In the genomic region with DNA sequence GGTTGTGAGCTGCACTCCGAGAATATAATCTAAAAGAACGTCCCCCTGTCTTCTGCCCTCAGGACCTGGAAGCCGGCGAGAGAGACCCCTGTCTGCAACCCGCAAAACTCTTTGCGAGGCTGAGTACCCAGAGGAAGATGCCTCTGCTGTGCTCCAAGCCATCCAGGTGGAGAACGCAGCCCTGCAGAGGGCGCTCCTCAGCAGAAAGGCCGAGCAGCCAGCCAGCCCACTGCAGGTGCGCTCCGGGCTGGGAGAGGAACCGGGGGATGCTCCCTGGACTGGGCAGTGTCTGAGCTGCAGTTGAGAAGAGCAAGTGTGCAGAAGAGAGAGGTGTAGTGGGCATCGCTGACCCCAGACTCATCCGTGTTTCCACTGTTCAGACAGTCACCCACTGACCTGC, we compare ENCODE assay signal across 11 cellular contexts.
DNase-seq lines count a peak whose midpoint lies in the region; ATAC-seq and TF ChIP-seq lines count a peak whose summit lies in the region.
"Had no signal": no experiment of that assay in that cellular context is flagged by ENCODE, and none has a peak within 500 bp of the region (broad histone marks: within the 10 kb centered on the region; RNA-seq: fewer than 3 reads in every experiment).

No MANE protein-coding gene starts in this region.

- H3K9ac ChIP-seq in SU-DHL-6 (ENCODE audit: low read length) = no peak overlapping the region

- no peaks in the 10 kb centered on the region for H3K79me2 ChIP-seq in SU-DHL-6 (ENCODE audit: insufficient read depth, low read length)

- no peak overlapping the region for H3K27ac ChIP-seq in SU-DHL-6 (ENCODE audit: low read depth, low read length)
- H3K27ac ChIP-seq: suprapubic skin had no signal

- H4K20me1 ChIP-seq in SU-DHL-6 (ENCODE audit: low read depth, low read length) = no peaks in the 10 kb centered on the region

- no peak overlapping the region for H3K4me2 ChIP-seq in SU-DHL-6 (ENCODE audit: low read depth, low read length, poor library complexity, severe bottlenecking)

- H3K9me2 ChIP-seq in SU-DHL-6 (replicated peaks; ENCODE audit: insufficient read depth, low read length) = no peaks in the 10 kb centered on the region

- no peak overlapping the region for H3K4me3 ChIP-seq in SU-DHL-6 (ENCODE audit: insufficient read depth, low read length, poor library complexity, severe bottlenecking)
- H3K4me3 ChIP-seq: suprapubic skin had no signal

- no peak overlapping the region for H2AFZ ChIP-seq in SU-DHL-6 (ENCODE audit: low read depth, low read length, severe bottlenecking)

- no peaks in the 10 kb centered on the region for H3K9me3 ChIP-seq in SU-DHL-6 (ENCODE audit: insufficient read depth, low read length)
- H3K9me3 ChIP-seq: suprapubic skin had no signal

- H3K27me3 ChIP-seq in SU-DHL-6 (ENCODE audit: low read length) = no peaks in the 10 kb centered on the region
- H3K27me3 ChIP-seq: suprapubic skin had no signal

- DNase-seq in AG09319 (ENCODE audit: extremely low read depth, low read depth) (no peak), iPS-NIHi7 (ENCODE audit: extremely low spot score) (peak; percentile 94), NCI-H510A (lab: John Stamatoyannopoulos, UW) (no peak), NCI-H446 (lab: John Stamatoyannopoulos, UW) (no peak)
- DNase-seq: cortex of kidney; stimulated activated CD4-positive, alpha-beta T cell treated with anti-CD3 and anti-CD28 coated beads, Interleukin-12 subunit alpha, Interleukin-12 subunit beta, amount 100 ng/mL, for 4 hours had no signal

- no peaks in the 10 kb centered on the region for H3K36me3 ChIP-seq in SU-DHL-6 (ENCODE audit: low read length)

- ATAC-seq in GM21515 (IDR thresholded peaks at IDR 0.05; ENCODE audit: unreplicated experiment) (no peak), HG02973 (IDR thresholded peaks at IDR 0.05; ENCODE audit: unreplicated experiment) (no peak)

- no peaks in the 10 kb centered on the region for H3F3A ChIP-seq in SU-DHL-6 (ENCODE audit: insufficient read depth)

- peak; percentile 19 for TF ChIP-seq CTCF in AG09319 (IDR thresholded peaks at IDR 0.05; ENCODE audit: low read depth, low read length)
- peak; percentile 44 for TF ChIP-seq CTCF in GM12874 (IDR thresholded peaks at IDR 0.05; ENCODE audit: insufficient read depth, low read depth, low read length)
- TF ChIP-seq CTCF in SU-DHL-6 (IDR thresholded peaks at IDR 0.05; ENCODE audit: insufficient read depth, low read length, poor library complexity, severe bottlenecking) = peak; percentile 35
